19 cellular contexts compared by ENCODE assay signal in genomic region chr10:107889101-107889500, GRCh38.
DNase-seq lines count a peak whose midpoint lies in the region; ATAC-seq, FAIRE-seq and TF ChIP-seq lines count a peak whose summit lies in the region.
"Had no signal": no experiment of that assay in that cellular context is flagged by ENCODE, and none has a peak within 500 bp of the region (broad histone marks: within the 10 kb centered on the region; RNA-seq: fewer than 3 reads in every experiment).

No MANE protein-coding gene starts in this region.

- CTCF ChIA-PET in H1 (lab: Charles Lee; ENCODE audit: partially characterized antibody): interaction anchor here (1.3 kb wide), 1 partner anchor 9 kb away, joined by 4 read pairs; no protein-coding TSS in a partner anchor

- POLR2A ChIA-PET in H1 (lab: Charles Lee; ENCODE audit: partially characterized antibody): no interaction called here

- no peak overlapping the region for H2BK15ac ChIP-seq in H1 (ENCODE audit: low read length)

- H3K23ac ChIP-seq in H1 (ENCODE audit: insufficient read length): no peak overlapping the region

- no peak overlapping the region for H3K56ac ChIP-seq in H1 (replicated peaks; ENCODE audit: insufficient read length, low read depth, low read length)

- H3K4me2 ChIP-seq in KMS-11 (no peak overlapping the region), H1 (ENCODE audit: insufficient read depth in 1 of 2, low read depth in 2 of 2, low read length in 2 of 2) (no peak overlapping the region)
- H3K4me2 ChIP-seq: BLaER1 treated with 17β-estradiol and CSF1 and Interleukin-3, amounts not matched to agents 10 nM and 100 nM had no signal

- no peak for FAIRE-seq in H1 (lab: Jason Lieb, UNC)
- FAIRE-seq: D721Med, G401.6, GM12878, GM19239 had no signal

- H4K5ac ChIP-seq in H1 (ENCODE audit: insufficient read length, low read depth, low read length): no peak overlapping the region

- H2AK5ac ChIP-seq in H1 (ENCODE audit: low read depth, low read length): no peak overlapping the region

- no peak overlapping the region for H2BK120ac ChIP-seq in H1 (replicated peaks; ENCODE audit: low read depth, low read length)

- H3K4ac ChIP-seq in H1 (replicated peaks; ENCODE audit: insufficient read length, low read depth, low read length): no peak overlapping the region

- no peak overlapping the region for H2BK12ac ChIP-seq in H1 (ENCODE audit: low read depth, low read length)

- H3K27me3 ChIP-seq in KMS-11 (ENCODE audit: insufficient read depth, low read depth): no peaks in the 10 kb centered on the region
- no peaks in the 10 kb centered on the region for H3K27me3 ChIP-seq in H1 (replicated peaks in 1 of 4; ENCODE audit: control insufficient read depth in 3 of 4, extremely low read depth in 1 of 4, insufficient read depth in 3 of 4, low read length in 3 of 4)
- no peaks in the 10 kb centered on the region for H3K27me3 ChIP-seq in left lung
- H3K27me3 ChIP-seq: BE2C; BLaER1 treated with 17β-estradiol and CSF1 and Interleukin-3, amounts not matched to agents 10 nM and 100 nM had no signal

- DNase-seq in H1 (ENCODE audit: low read depth in 1 of 2, low spot score in 2 of 2) (no peak), left lung (no peak), omental fat pad (ENCODE audit: low spot score) (no peak), head of caudate nucleus (no peak), nucleus accumbens (lab: John Stamatoyannopoulos, UW) (no peak)
- DNase-seq: BE2C; CD4-positive, alpha-beta T cell; CD8-positive, alpha-beta memory T cell; DMS 273 treated with DMSO at 0.1 percent for 48 hours; DND-41; GM23248; H9 had no signal

- H3K79me1 ChIP-seq in H1 (ENCODE audit: low read depth, low read length): no peaks in the 10 kb centered on the region

- TF ChIP-seq CTCF in KMS-11 (conservative IDR thresholded peaks at IDR 0.05; ENCODE audit: low read depth, low read length) (no peak), H1 (IDR thresholded peaks at IDR 0.05; ENCODE audit: control extremely low read depth in 1 of 3, insufficient read depth in 1 of 3, low read depth in 1 of 3, low read length in 3 of 3) (no peak), left lung (IDR thresholded peaks at IDR 0.05) (no peak), omental fat pad (IDR thresholded peaks at IDR 0.05) (no peak)

- 78% methylated on average over 3 of the region's 3 CpGs; no CpG with 5 or more reads in 1 of the 2 experiments for WGBS in H1 (ENCODE audit: extremely low coverage in 1 of 2, insufficient coverage in 1 of 2, insufficient read length in 1 of 2, insufficient replicate concordance in 2 of 2, low coverage in 1 of 2, low lambda C conversion rate in 2 of 2, missing lambda C conversion rate in 1 of 2), 2 experiments

- intact Hi-C loops in left lung (cut with DNase I) (no loop called here), head of caudate nucleus (cut with DNase I) (no loop called here)

- H3K9me3 ChIP-seq in H1 (ENCODE audit: insufficient read depth in 2 of 2, low read depth in 1 of 2, low read length in 1 of 2): no peaks in the 10 kb centered on the region
- no peaks in the 10 kb centered on the region for H3K9me3 ChIP-seq in left lung
- H3K9me3 ChIP-seq: BE2C had no signal

- H4K20me1 ChIP-seq in KMS-11 (ENCODE audit: insufficient read depth): no peaks in the 10 kb centered on the region
- H4K20me1 ChIP-seq in H1 (replicated peaks in 1 of 2; ENCODE audit: control insufficient read depth in 1 of 2, insufficient read depth in 2 of 2, low read length in 2 of 2): peaks cover 0 to 1% of the 10 kb centered on the region in 2 experiments
- H4K20me1 ChIP-seq: BLaER1 treated with 17β-estradiol and CSF1 and Interleukin-3, amounts not matched to agents 10 nM and 100 nM had no signal

- 0 out of 2 replicates have a peak overlapping the region, but pooled peaks have one; percentile 6 for H2AFZ ChIP-seq in KMS-11 (ENCODE audit: low read depth)
- 0 out of 2 replicates have a peak overlapping the region, but pooled peaks have one; percentile 25 for H2AFZ ChIP-seq in H1 (ENCODE audit: low read length)
- H2AFZ ChIP-seq: GM23248 had no signal

- no peaks in the 10 kb centered on the region for H3K79me2 ChIP-seq in KMS-11 (ENCODE audit: insufficient read depth, low read depth)
- no peaks in the 10 kb centered on the region for H3K79me2 ChIP-seq in H1 (ENCODE audit: control insufficient read depth in 1 of 2, insufficient read depth in 2 of 2, low read length in 2 of 2)

- H3K27ac ChIP-seq in KMS-11 (no peak overlapping the region), H1 (ENCODE audit: low read depth, low read length) (no peak overlapping the region), left lung (no peak overlapping the region)
- H3K27ac ChIP-seq: BLaER1 treated with 17β-estradiol and CSF1 and Interleukin-3, amounts not matched to agents 10 nM and 100 nM; GM23248 had no signal

- no peak overlapping the region for H3K9ac ChIP-seq in KMS-11
- no peak overlapping the region for H3K9ac ChIP-seq in H1 (replicated peaks in 1 of 4; ENCODE audit: extremely low read depth in 1 of 4, low read depth in 3 of 4, low read length in 3 of 4)
- H3K9ac ChIP-seq: BLaER1 treated with 17β-estradiol and CSF1 and Interleukin-3, amounts not matched to agents 10 nM and 100 nM; GM23248 had no signal

- no peak for TF ChIP-seq EP300 in H1 (IDR thresholded peaks at IDR 0.05; ENCODE audit: borderline replicate concordance in 1 of 2, low read depth in 2 of 2, low read length in 2 of 2)

- no peak overlapping the region for H4K8ac ChIP-seq in H1 (ENCODE audit: extremely low read depth, insufficient read depth, low read length)

- no peak overlapping the region for H3K18ac ChIP-seq in H1 (ENCODE audit: extremely low read depth, low read length)

- H3K14ac ChIP-seq in H1 (ENCODE audit: insufficient read length): no peak overlapping the region

- TF ChIP-seq RAD21 in H1 (IDR thresholded peaks at IDR 0.05 in 1 of 2, conservative IDR thresholded peaks at IDR 0.05 in 1 of 2; ENCODE audit: low read depth in 2 of 2, low read length in 2 of 2): no peak

- ATAC-seq in left lung: peak; percentile 67
- ATAC-seq in omental fat pad (ENCODE audit: low FRiP score): no peak
- ATAC-seq: GM12878, HCT116 had no signal

- H2BK5ac ChIP-seq in H1 (ENCODE audit: low read depth, low read length): no peak overlapping the region

- H3K4me1 ChIP-seq in KMS-11 (ENCODE audit: low read depth, poor library complexity, severe bottlenecking) (no peaks in the 10 kb centered on the region), H1 (replicated peaks in 1 of 4; ENCODE audit: control insufficient read depth in 3 of 4, insufficient read depth in 4 of 4, low read length in 3 of 4) (no peaks in the 10 kb centered on the region), left lung (no peaks in the 10 kb centered on the region)
- H3K4me1 ChIP-seq: BE2C had no signal

- H2BK20ac ChIP-seq in H1 (ENCODE audit: low read length): no peak overlapping the region

- H3K4me3 ChIP-seq in KMS-11 (IDR thresholded peaks at IDR 0.05; ENCODE audit: insufficient read depth, low read depth, low read length) (no peak overlapping the region), H1 (ENCODE audit: extremely low read depth in 1 of 4, insufficient read depth in 2 of 4, low read depth in 3 of 4, low read length in 4 of 4) (no peak overlapping the region), left lung (no peak overlapping the region)
- H3K4me3 ChIP-seq: BLaER1 treated with 17β-estradiol and CSF1 and Interleukin-3, amounts not matched to agents 10 nM and 100 nM; GM12878; GM23248 had no signal

- H3K36me3 ChIP-seq in KMS-11 (ENCODE audit: insufficient read depth) (no peaks in the 10 kb centered on the region), H1 (ENCODE audit: control insufficient read depth in 2 of 4, insufficient read depth in 4 of 4, low read length in 3 of 4) (no peaks in the 10 kb centered on the region), left lung (no peaks in the 10 kb centered on the region)
- H3K36me3 ChIP-seq: BE2C; BLaER1 treated with 17β-estradiol and CSF1 and Interleukin-3, amounts not matched to agents 10 nM and 100 nM had no signal

- no peak overlapping the region for H4K91ac ChIP-seq in H1 (replicated peaks; ENCODE audit: insufficient read length, low read length)

- H3K23me2 ChIP-seq in H1 (ENCODE audit: low read depth, low read length): no peaks in the 10 kb centered on the region

- TF ChIP-seq POLR2A in H1 (IDR thresholded peaks at IDR 0.05; ENCODE audit: control extremely low read depth in 1 of 2, low read depth in 2 of 2, low read length in 2 of 2): no peak

TF ChIP-seq in H1, 55 proteins besides CTCF, POLR2A, EP300 and RAD21 (continues in another document):
- TF ChIP-seq KDM1A (IDR thresholded peaks at IDR 0.05; ENCODE audit: borderline replicate concordance, low read length) (no peak), EZH2 (IDR thresholded peaks at IDR 0.05; ENCODE audit: low read depth, low read length, severe bottlenecking) (no peak), RFX5 (IDR thresholded peaks at IDR 0.05; ENCODE audit: borderline replicate concordance, low read depth, low read length) (no peak), SP2 (IDR thresholded peaks at IDR 0.05; ENCODE audit: low read length) (no peak), ZNF274 (IDR thresholded peaks at IDR 0.05; ENCODE audit: borderline replicate concordance, extremely low read depth, low read length) (no peak), SIX5 (IDR thresholded peaks at IDR 0.05; ENCODE audit: low read depth, low read length) (no peak), USF2 (IDR thresholded peaks at IDR 0.05; ENCODE audit: low read length) (no peak), NANOG (IDR thresholded peaks at IDR 0.05; ENCODE audit: insufficient read depth, low read depth, low read length, poor library complexity, severe bottlenecking) (no peak), SIN3A (conservative IDR thresholded peaks at IDR 0.05 in 1 of 2, IDR thresholded peaks at IDR 0.05 in 1 of 2; ENCODE audit: low read depth in 1 of 2, low read length in 2 of 2) (no peak), TBP (IDR thresholded peaks at IDR 0.05; ENCODE audit: low read depth, low read length) (no peak), BCL11A (IDR thresholded peaks at IDR 0.05; ENCODE audit: low read depth in 2 of 2, low read length in 2 of 2) (no peak), TAF1 (IDR thresholded peaks at IDR 0.05; ENCODE audit: low read depth, low read length) (no peak), SRF (IDR thresholded peaks at IDR 0.05; ENCODE audit: low read depth, low read length) (no peak)
- TF ChIP-seq, protein P1, sequence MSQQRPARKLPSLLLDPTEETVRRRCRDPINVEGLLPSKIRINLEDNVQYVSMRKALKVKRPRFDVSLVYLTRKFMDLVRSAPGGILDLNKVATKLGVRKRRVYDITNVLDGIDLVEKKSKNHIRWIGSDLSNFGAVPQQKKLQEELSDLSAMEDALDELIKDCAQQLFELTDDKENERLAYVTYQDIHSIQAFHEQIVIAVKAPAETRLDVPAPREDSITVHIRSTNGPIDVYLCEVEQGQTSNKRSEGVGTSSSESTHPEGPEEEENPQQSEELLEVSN (IDR thresholded peaks at IDR 0.05): no peak
